Comparison of ENCODE assay signal across 10 cellular contexts in the genomic region with DNA sequence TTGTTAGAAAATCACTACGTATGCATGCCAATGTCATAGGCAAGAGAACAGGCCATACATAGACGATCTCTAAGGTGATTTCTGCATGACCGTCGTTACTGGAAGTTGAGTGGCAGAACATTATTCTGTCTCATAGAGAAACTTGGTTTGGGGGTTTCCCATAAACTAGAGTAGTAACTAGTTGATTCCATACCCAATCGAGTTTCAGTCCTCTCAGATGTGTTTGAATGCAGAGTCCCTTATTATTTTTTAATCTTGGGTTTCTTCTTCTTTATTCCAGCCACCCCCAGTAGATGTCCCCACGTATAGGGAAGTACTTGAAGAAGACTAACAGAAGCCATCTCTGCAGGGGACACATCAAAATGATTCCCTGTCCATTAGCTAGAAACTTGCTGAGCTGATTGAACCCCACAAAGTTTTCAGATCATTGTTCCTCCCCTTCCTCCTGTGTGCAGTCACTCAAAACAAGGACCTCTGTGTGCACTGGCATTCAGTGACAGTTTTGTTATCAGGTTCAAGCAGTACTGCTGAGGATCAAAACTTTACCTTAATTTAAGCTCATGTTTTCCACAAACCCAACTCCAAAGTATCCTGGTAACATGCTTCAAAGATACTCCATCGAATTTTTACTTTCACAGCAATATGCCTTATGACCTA.
DNase-seq lines count a peak whose midpoint lies in the region; ATAC-seq and TF ChIP-seq lines count a peak whose summit lies in the region.
"Had no signal": no experiment of that assay in that cellular context is flagged by ENCODE, and none has a peak within 500 bp of the region (broad histone marks: within the 10 kb centered on the region; RNA-seq: fewer than 3 reads in every experiment).

No MANE protein-coding gene starts in this region.

- H3K27me3 ChIP-seq in Loucy (ENCODE audit: insufficient read depth, low read length, poor library complexity, severe bottlenecking) (no peaks in the 10 kb centered on the region), upper lobe of left lung (no peaks in the 10 kb centered on the region), smooth muscle cell (ENCODE audit: low read depth) (no peaks in the 10 kb centered on the region)
- H3K27me3 ChIP-seq: pancreas had no signal

- no peaks in the 10 kb centered on the region for H3K36me3 ChIP-seq in Loucy (ENCODE audit: insufficient read depth, low read length)
- no peaks in the 10 kb centered on the region for H3K36me3 ChIP-seq in mucosa of descending colon (ENCODE audit: low read depth)
- no peaks in the 10 kb centered on the region for H3K36me3 ChIP-seq in upper lobe of left lung
- H3K36me3 ChIP-seq in smooth muscle cell (ENCODE audit: low read depth): no peaks in the 10 kb centered on the region
- H3K36me3 ChIP-seq: pancreas had no signal

- 63 to 79% methylated on average over 7 of the region's 7 CpGs for WGBS in upper lobe of left lung, 2 donors
- WGBS in smooth muscle cell (ENCODE audit: low lambda C conversion rate): 74% methylated on average over 7 of the region's 7 CpGs

- TF ChIP-seq POLR2A in upper lobe of left lung (IDR thresholded peaks at IDR 0.05): no peak

- peak; percentile 27 for DNase-seq in NOMO-1 treated with DMSO at 0.1 percent for 48 hours (lab: John Stamatoyannopoulos, UW; ENCODE audit: unreplicated experiment)
- DNase-seq in NOMO-1 treated with dmso at 0.1 percent for 144 hours (lab: John Stamatoyannopoulos, UW; ENCODE audit: unreplicated experiment): no peak
- no peak for DNase-seq in mucosa of descending colon
- DNase-seq in upper lobe of left lung: no peak
- no peak for DNase-seq in smooth muscle cell (lab: John Stamatoyannopoulos, UW; ENCODE audit: unreplicated experiment)
- DNase-seq in iPS-NIHi11 (ENCODE audit: low spot score): no peak
- DNase-seq: HFFc6, pancreas had no signal

- no peaks in the 10 kb centered on the region for H3K9me3 ChIP-seq in Loucy (ENCODE audit: insufficient read depth, low read depth, low read length)
- H3K9me3 ChIP-seq in mucosa of descending colon: no peaks in the 10 kb centered on the region
- H3K9me3 ChIP-seq in upper lobe of left lung: no peaks in the 10 kb centered on the region
- H3K9me3 ChIP-seq in smooth muscle cell (replicated peaks; ENCODE audit: low read depth): no peaks in the 10 kb centered on the region
- H3K9me3 ChIP-seq: pancreas had no signal

- no peak overlapping the region for H3K4me2 ChIP-seq in Loucy (ENCODE audit: low read depth, low read length, poor library complexity, severe bottlenecking)
- H3K4me2 ChIP-seq in smooth muscle cell: no peak overlapping the region

- H4K20me1 ChIP-seq in Loucy (ENCODE audit: insufficient read depth, low read length, poor library complexity, severe bottlenecking) (no peaks in the 10 kb centered on the region), smooth muscle cell (ENCODE audit: low read depth) (no peaks in the 10 kb centered on the region)

- no peaks in the 10 kb centered on the region for H3K79me2 ChIP-seq in Loucy (ENCODE audit: insufficient read depth, low read length)
- no peaks in the 10 kb centered on the region for H3K79me2 ChIP-seq in smooth muscle cell (ENCODE audit: low read depth)

- H3F3A ChIP-seq in Loucy (ENCODE audit: low read depth) (no peaks in the 10 kb centered on the region), smooth muscle cell (ENCODE audit: low read depth) (no peaks in the 10 kb centered on the region)

- H3K4me1 ChIP-seq in Loucy (ENCODE audit: insufficient read depth, low read length, poor library complexity, severe bottlenecking): peaks cover 12% of the 10 kb centered on the region
- H3K4me1 ChIP-seq in mucosa of descending colon (ENCODE audit: low read depth): no peaks in the 10 kb centered on the region
- no peaks in the 10 kb centered on the region for H3K4me1 ChIP-seq in upper lobe of left lung
- no peaks in the 10 kb centered on the region for H3K4me1 ChIP-seq in smooth muscle cell (ENCODE audit: low read depth)

- H3K27ac ChIP-seq in upper lobe of left lung (no peak overlapping the region), smooth muscle cell (ENCODE audit: low read depth) (no peak overlapping the region)
- H3K27ac ChIP-seq: pancreas had no signal

- H3K9ac ChIP-seq in Loucy (ENCODE audit: low read depth, low read length, poor library complexity, severe bottlenecking): no peak overlapping the region
- H3K9ac ChIP-seq in smooth muscle cell (ENCODE audit: low read depth): no peak overlapping the region

- no peak for TF ChIP-seq EP300 in upper lobe of left lung (IDR thresholded peaks at IDR 0.05)

- peak; percentile 82 for ATAC-seq in GM21786 (IDR thresholded peaks at IDR 0.05; ENCODE audit: unreplicated experiment)
- peak; percentile 17 for ATAC-seq in mucosa of descending colon
- no peak for ATAC-seq in upper lobe of left lung (ENCODE audit: low FRiP score in 2 of 2)

- peak; percentile 61 for TF ChIP-seq CTCF in Loucy (conservative IDR thresholded peaks at IDR 0.05; ENCODE audit: low read length)
- TF ChIP-seq CTCF in mucosa of descending colon (IDR thresholded peaks at IDR 0.05): no peak
- TF ChIP-seq CTCF in upper lobe of left lung (IDR thresholded peaks at IDR 0.05): no peak
- TF ChIP-seq CTCF in smooth muscle cell (IDR thresholded peaks at IDR 0.05; ENCODE audit: borderline replicate concordance, insufficient read depth, poor library complexity, severe bottlenecking): no peak

- no peak overlapping the region for H3K4me3 ChIP-seq in Loucy (ENCODE audit: low read length, poor library complexity, severe bottlenecking)
- H3K4me3 ChIP-seq in mucosa of descending colon: no peak overlapping the region
- H3K4me3 ChIP-seq in upper lobe of left lung: no peak overlapping the region
- H3K4me3 ChIP-seq in smooth muscle cell: no peak overlapping the region
- H3K4me3 ChIP-seq: pancreas had no signal

- H2AFZ ChIP-seq in Loucy (ENCODE audit: low read length): peak overlapping the region; percentile 94
- no peak overlapping the region for H2AFZ ChIP-seq in smooth muscle cell (ENCODE audit: low read depth)

- H3K9me2 ChIP-seq in Loucy (replicated peaks; ENCODE audit: low read depth, low read length): no peaks in the 10 kb centered on the region

- intact Hi-C loops in mucosa of descending colon (cut with DNase I, micrococcal nuclease): no loop called here

Comparison
In these comparisons a context has a peak if more than half of its experiments do, and no peak if none do; other contexts are left out.
1. ATAC-seq: peak in GM21786 (single experiment) and mucosa of descending colon (single experiment); none in upper lobe of left lung (0 of 2).